In genomic region chr12:6549379-6550151, GRCh38 we compare ENCODE assay signal across 11 cellular contexts. TPM values are rescaled to one million over a fixed set of nuclear protein-coding genes. Genes with fewer than 3 reads are reported as not detected.
A peak's percentile ranks its signal among the peaks of the same experiment; 100 is the strongest.
DNase-seq lines count a peak whose midpoint lies in the region; ATAC-seq and TF ChIP-seq lines count a peak whose summit lies in the region.
"Had no signal": no experiment of that assay in that cellular context is flagged by ENCODE, and none has a peak within 500 bp of the region (broad histone marks: within the 10 kb centered on the region; RNA-seq: fewer than 3 reads in every experiment).

No MANE protein-coding gene starts in this region.

- peaks cover 64% of the 10 kb centered on the region for H3K36me3 Mint-ChIP-seq in CD4-positive, alpha-beta T cell (ENCODE audit: low read depth)
- H3K36me3 Mint-ChIP-seq in brain, result peaks cover 43% of the 10 kb centered on the region

- CTCF ChIA-PET in CD4-positive, alpha-beta T cell (lab: Charles Lee), result no interaction called here

- intact Hi-C loops in CD4-positive, alpha-beta T cell (cut with DNase I, micrococcal nuclease), result no loop called here

- no peaks in the 10 kb centered on the region for H3K27me3 Mint-ChIP-seq in CD4-positive, alpha-beta T cell
- H3K27me3 Mint-ChIP-seq in brain, result no peaks in the 10 kb centered on the region

- no peaks in the 10 kb centered on the region for H3K27me3 ChIP-seq in CD4-positive, alpha-beta T cell (ENCODE audit: control insufficient read depth, insufficient read depth, low read length)
- no peaks in the 10 kb centered on the region for H3K27me3 ChIP-seq in neutrophil

- no peak for ATAC-seq in CD4-positive, alpha-beta T cell (ENCODE audit: poor library complexity)
- ATAC-seq in HG02642 (IDR thresholded peaks at IDR 0.05; ENCODE audit: poor library complexity, unreplicated experiment), result no peak
- no peak for ATAC-seq in HG02623 (IDR thresholded peaks at IDR 0.05; ENCODE audit: unreplicated experiment)
- ATAC-seq: sciatic nerve had no signal

- peak overlapping the region; percentile 57 to 65 for H3K4me3 ChIP-seq in neutrophil (ENCODE audit: low read depth in 1 of 2, low read length in 1 of 2)

- H3K9me3 ChIP-seq in CD4-positive, alpha-beta T cell (ENCODE audit: control insufficient read depth, low read length), result no peaks in the 10 kb centered on the region
- H3K9me3 ChIP-seq in neutrophil, result no peaks in the 10 kb centered on the region

- peaks cover 34% of the 10 kb centered on the region for H3K36me3 ChIP-seq in neutrophil

- H3K4me1 ChIP-seq in neutrophil (ENCODE audit: control insufficient read depth in 1 of 2, insufficient read depth in 1 of 2, low read depth in 1 of 2, low read length in 1 of 2), result peaks cover 68 to 70% of the 10 kb centered on the region in 2 experiments

- POLR2A ChIA-PET in CD4-positive, alpha-beta T cell (lab: Charles Lee), result interaction anchor here (1.2 kb wide), 1 partner anchor 79 kb away, joined by 4 read pairs; the partner anchor contains the start of gene VAMP1

- H3K4me1 Mint-ChIP-seq in CD4-positive, alpha-beta T cell (ENCODE audit: low read depth), result peaks cover 30% of the 10 kb centered on the region
- H3K4me1 Mint-ChIP-seq in brain, result peaks cover 47% of the 10 kb centered on the region

- TF ChIP-seq CTCF in CD4-positive, alpha-beta T cell (IDR thresholded peaks at IDR 0.05), result no peak
- TF ChIP-seq CTCF in brain (conservative IDR thresholded peaks at IDR 0.05) (no peak), neutrophil (IDR thresholded peaks at IDR 0.05) (no peak)

- DNase-seq in CD4-positive, alpha-beta T cell, result no peak
- no peak for DNase-seq in epidermal melanocyte (ENCODE audit: insufficient read length, low spot score)
- DNase-seq: kidney glomerular epithelial cell; NCI-H526 treated with DMSO at 0.1 percent for 48 hours; stimulated activated naive CD4-positive, alpha-beta T cell treated with Interleukin-2 at 50 U/mL for 16 hours had no signal

- H3K4me3 Mint-ChIP-seq in CD4-positive, alpha-beta T cell, result no peak overlapping the region
- peak overlapping the region in 1 of 5 experiments; percentile 0 for H3K4me3 Mint-ChIP-seq in brain

- no peak overlapping the region for H3K27ac ChIP-seq in CD4-positive, alpha-beta T cell (ENCODE audit: low read depth, low read length)
- H3K27ac ChIP-seq in neutrophil, result peak overlapping the region; percentile 94

- H3K27ac Mint-ChIP-seq in CD4-positive, alpha-beta T cell, result peak overlapping the region; percentile 49
- peak overlapping the region in 3 of 5 experiments; percentile 61 to 88 (median 71) for H3K27ac Mint-ChIP-seq in brain

- H3K9me3 Mint-ChIP-seq in CD4-positive, alpha-beta T cell, result no peaks in the 10 kb centered on the region
- no peaks in the 10 kb centered on the region for H3K9me3 Mint-ChIP-seq in brain
- H3K9me3 Mint-ChIP-seq: activated T-helper 2 cell treated with anti-CD3 and anti-CD28 coated beads, Interferon-gamma antibody, Interleukin-2, Interleukin-4, amounts not matched to agents 10 μg/mL and 5 μg/mL and 100 μg/mL, durations not matched to agents 14 hours and 24 hours and 36 hours had no signal

RNA-seq across cellular contexts. Expression of gene IFFO1, which starts 6.3 kb away (rescaled TPM):
- total RNA-seq in CD4-positive, alpha-beta T cell, result 10 to 100 TPM; 21.6 to 21.9 TPM
- polyA plus RNA-seq in brain (ENCODE audit: insufficient read depth, low read depth, low replicate concordance), result 7.3 TPM

RNA-seq across cellular contexts. Expression of gene GAPDH, which starts 15.2 kb away (rescaled TPM):
- 100 to 1,000 TPM; 498 to 508 TPM for total RNA-seq in CD4-positive, alpha-beta T cell
- polyA plus RNA-seq in brain (ENCODE audit: insufficient read depth, low read depth, low replicate concordance), result 4,992 TPM

RNA-seq across cellular contexts. Expression of gene NOP2, which starts 18.5 kb away (rescaled TPM):
- total RNA-seq in CD4-positive, alpha-beta T cell, result 10 to 100 TPM; 75.3 to 76.8 TPM
- 12.3 TPM for polyA plus RNA-seq in brain (ENCODE audit: insufficient read depth, low read depth, low replicate concordance)

RNA-seq across cellular contexts. Expression of gene NCAPD2, which starts 55.7 kb away (rescaled TPM):
- 10 to 100 TPM; 13.7 to 14.9 TPM for total RNA-seq in CD4-positive, alpha-beta T cell
- polyA plus RNA-seq in brain (ENCODE audit: insufficient read depth, low read depth, low replicate concordance), result 69.2 TPM

RNA-seq across cellular contexts. Expression of gene MRPL51, which starts 56.5 kb away (rescaled TPM):
- 10 to 100 TPM; 15.1 to 16.7 TPM for total RNA-seq in CD4-positive, alpha-beta T cell
- 133 TPM for polyA plus RNA-seq in brain (ENCODE audit: insufficient read depth, low read depth, low replicate concordance)
